Comparison of ENCODE assay signal across 11 cellular contexts in the genomic region with DNA sequence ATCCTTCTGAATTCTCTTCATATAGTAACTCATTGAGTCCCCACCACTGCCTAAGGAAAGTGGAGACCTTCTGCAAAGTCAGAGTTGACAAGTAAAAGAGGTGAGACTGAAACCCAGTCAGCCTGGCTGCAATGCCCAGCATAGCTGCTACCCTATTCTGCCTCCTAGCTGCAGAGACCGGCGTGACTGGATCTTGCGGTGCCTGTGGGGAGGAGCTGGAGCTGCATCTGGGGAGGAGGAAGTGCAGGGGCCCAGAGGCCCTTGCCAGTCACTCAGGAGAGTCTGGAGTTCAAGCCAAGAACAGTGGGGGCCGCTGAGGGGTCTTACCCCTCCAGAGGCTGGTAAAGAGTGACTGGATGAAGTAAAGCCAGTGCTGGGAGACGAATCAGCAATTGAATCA. TPM values are rescaled to one million over a fixed set of nuclear protein-coding genes. Genes with fewer than 3 reads are reported as not detected.
DNase-seq lines count a peak whose midpoint lies in the region; ATAC-seq and TF ChIP-seq lines count a peak whose summit lies in the region.
"Had no signal": no experiment of that assay in that cellular context is flagged by ENCODE, and none has a peak within 500 bp of the region (broad histone marks: within the 10 kb centered on the region; RNA-seq: fewer than 3 reads in every experiment).

No MANE protein-coding gene starts in this region.

- no peak for ATAC-seq in GM18868 (IDR thresholded peaks at IDR 0.05; ENCODE audit: unreplicated experiment)

- intact Hi-C loops in testis (cut with DNase I; ENCODE audit: low total_unique reads): no loop called here

- no peak for TF ChIP-seq POLR2A in testis (IDR thresholded peaks at IDR 0.05)

- peaks cover 6% of the 10 kb centered on the region for H3K4me1 ChIP-seq in testis
- no peaks in the 10 kb centered on the region for H3K4me1 ChIP-seq in effector memory CD4-positive, alpha-beta T cell (ENCODE audit: control insufficient read depth, insufficient read depth, low read length, poor library complexity, severe bottlenecking)
- H3K4me1 ChIP-seq: BLaER1 treated with 17β-estradiol and CSF1 and Interleukin-3, amounts not matched to agents 10 nM and 100 nM had no signal

- H3K27me3 ChIP-seq in testis: no peaks in the 10 kb centered on the region
- H3K27me3 ChIP-seq in effector memory CD4-positive, alpha-beta T cell (replicated peaks; ENCODE audit: control insufficient read depth, insufficient read depth, low read length, poor library complexity, severe bottlenecking): no peaks in the 10 kb centered on the region
- H3K27me3 ChIP-seq: BLaER1 treated with 17β-estradiol and CSF1 and Interleukin-3, amounts not matched to agents 10 nM and 100 nM had no signal

- TF ChIP-seq CTCF in testis (IDR thresholded peaks at IDR 0.05): peak in 2 of 3 experiments; percentile 21 to 35

- 74 to 82% methylated on average over 5 of the region's 5 CpGs for WGBS in testis, 2 donors

- no peaks in the 10 kb centered on the region for H3K9me3 ChIP-seq in testis
- H3K9me3 ChIP-seq in effector memory CD4-positive, alpha-beta T cell (ENCODE audit: control insufficient read depth, low read length): no peaks in the 10 kb centered on the region

- DNase-seq in activated T-cell treated with anti-CD3 and anti-CD28 coated beads for 48 hours (ENCODE audit: low read depth) (peak; percentile 3), activated T-cell treated with anti-CD3 and anti-CD28 coated beads for 4 hours (no peak), SKM-1 (lab: John Stamatoyannopoulos, UW; ENCODE audit: unreplicated experiment) (peak; percentile 75), iPS DF 19.7 (ENCODE audit: low read depth, low spot score) (peak; percentile 57), testis (peak; percentile 32), NCI-H1092 treated with DMSO at 0.1 percent for 48 hours (lab: John Stamatoyannopoulos, UW) (no peak)
- no peak for DNase-seq in effector memory CD4-positive, alpha-beta T cell
- DNase-seq: head of caudate nucleus, substantia nigra had no signal

- H3K4me3 ChIP-seq in testis: no peak overlapping the region
- H3K4me3 ChIP-seq in effector memory CD4-positive, alpha-beta T cell (ENCODE audit: insufficient read depth, low read depth, low read length, poor library complexity, severe bottlenecking): no peak overlapping the region
- H3K4me3 ChIP-seq: BLaER1 treated with 17β-estradiol and CSF1 and Interleukin-3, amounts not matched to agents 10 nM and 100 nM had no signal

- no peak overlapping the region for H3K27ac ChIP-seq in testis
- H3K27ac ChIP-seq in effector memory CD4-positive, alpha-beta T cell (ENCODE audit: insufficient read depth, low read length, poor library complexity, severe bottlenecking): no peak overlapping the region
- H3K27ac ChIP-seq: BLaER1 treated with 17β-estradiol and CSF1 and Interleukin-3, amounts not matched to agents 10 nM and 100 nM had no signal

- H3K36me3 ChIP-seq in testis (ENCODE audit: low read depth, missing control alignments): no peaks in the 10 kb centered on the region
- no peaks in the 10 kb centered on the region for H3K36me3 ChIP-seq in effector memory CD4-positive, alpha-beta T cell (ENCODE audit: control insufficient read depth, insufficient read depth, low read length)
- H3K36me3 ChIP-seq: BLaER1 treated with 17β-estradiol and CSF1 and Interleukin-3, amounts not matched to agents 10 nM and 100 nM had no signal

RNA-seq across cellular contexts. Expression of a gene that starts 35.0 kb away (rescaled TPM):
- total RNA-seq in testis: 10 to 100 TPM; 12.1 to 19.0 TPM
- polyA plus RNA-seq in testis (ENCODE audit: insufficient read depth, low read depth, low replicate concordance): 8.9 TPM

Comparison
In these comparisons a context has a peak if more than half of its experiments do, and no peak if none do; other contexts are left out.
1. DNase-seq: peak in activated T-cell treated with anti-CD3 and anti-CD28 coated beads for 48 hours (single experiment), SKM-1 (single experiment), iPS DF 19.7 (single experiment) and testis (single experiment); none in activated T-cell treated with anti-CD3 and anti-CD28 coated beads for 4 hours (single experiment), NCI-H1092 treated with DMSO at 0.1 percent for 48 hours (single experiment) and effector memory CD4-positive, alpha-beta T cell (0 of 3).